ENCODE assay signal across 8 cellular contexts in the genomic region with DNA sequence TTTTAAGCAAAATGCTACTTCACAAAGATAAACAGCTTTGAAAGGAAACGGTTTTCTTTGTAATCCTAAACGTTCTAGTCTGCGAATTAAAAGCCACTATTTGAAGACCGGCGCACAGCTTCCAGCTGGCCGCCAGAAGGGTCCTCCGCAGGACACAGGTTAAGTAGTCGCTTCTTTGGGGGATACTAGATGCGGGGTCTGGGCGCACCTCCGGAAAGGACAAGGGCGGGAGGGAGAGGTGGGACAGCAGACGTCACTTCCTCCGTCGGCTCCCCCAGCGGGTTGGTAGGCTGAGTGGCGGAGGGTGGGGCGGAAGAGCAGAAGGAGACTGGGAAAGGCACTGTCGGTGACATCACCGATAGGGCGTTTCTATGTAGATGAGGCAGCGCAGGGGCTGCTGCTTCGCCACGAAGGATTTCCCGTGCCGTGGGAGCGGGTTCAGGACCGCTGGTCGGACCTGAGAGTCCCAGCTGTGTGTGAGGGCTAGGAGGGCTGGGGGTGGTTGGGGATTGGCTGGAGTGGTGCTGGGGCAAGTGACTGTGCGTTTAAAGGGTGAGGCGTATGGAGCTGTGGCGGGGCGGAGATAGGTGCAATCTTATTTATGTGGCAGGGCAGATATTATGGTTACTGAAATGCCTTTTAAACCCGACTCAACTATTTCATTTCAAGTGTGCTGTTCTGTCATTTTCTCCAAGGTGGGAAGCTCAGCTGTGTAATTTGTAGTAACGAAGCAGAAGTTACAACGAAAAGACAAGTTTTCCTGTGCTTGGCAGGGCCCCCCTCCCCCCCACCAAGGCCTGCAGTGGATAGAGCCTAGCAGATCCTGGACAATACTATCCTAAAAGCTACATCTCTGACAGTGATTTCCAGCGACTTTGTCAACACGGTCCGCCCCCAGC.
DNase-seq lines count a peak whose midpoint lies in the region; ATAC-seq and TF ChIP-seq lines count a peak whose summit lies in the region.
"Not testable (repeated sequence)": the region's sequence is repeated elsewhere in the genome, so short reads cannot be mapped to it uniquely, and the experiment has no call there.

No MANE protein-coding gene starts in this region.

- peaks cover 15% of the 10 kb centered on the region for H3K36me3 Mint-ChIP-seq in Calu3 (ENCODE audit: insufficient read depth, unreplicated experiment)

- H3K4me1 ChIP-seq in ectodermal cell (ENCODE audit: control insufficient read depth, insufficient read depth, low read length): not testable (repeated sequence)

- H3K36me3 ChIP-seq in ectodermal cell (ENCODE audit: control insufficient read depth, insufficient read depth, low read length): not testable (repeated sequence)

- CTCF ChIA-PET in Calu3 (lab: Charles Lee): interaction anchor here (0.6 kb wide), 1 partner anchor 9 kb away, joined by 4 read pairs; no protein-coding TSS in a partner anchor

- not testable (repeated sequence) for H3K27me3 ChIP-seq in HL-60 (ENCODE audit: insufficient read depth, poor library complexity, severe bottlenecking); ectodermal cell (ENCODE audit: control insufficient read depth, insufficient read depth, low read length, poor library complexity, severe bottlenecking)

- peak overlapping the region; percentile 86 for H3K4me3 Mint-ChIP-seq in Calu3 (ENCODE audit: low read depth, unreplicated experiment)

- H3K27ac Mint-ChIP-seq in Calu3 (ENCODE audit: unreplicated experiment): peak overlapping the region; percentile 100

- intact Hi-C loops in Calu3 (cut with micrococcal nuclease; ENCODE audit: unreplicated experiment); lower leg skin (cut with DNase I; ENCODE audit: low total_unique reads): not testable (repeated sequence)

- peak; percentile 71 for DNase-seq in Calu3
- peak; percentile 87 for DNase-seq in HL-60 (ENCODE audit: low read depth in 1 of 2, low spot score in 1 of 2)
- peak; percentile 64 for DNase-seq in NCI-H774 (lab: John Stamatoyannopoulos, UW)
- peak; percentile 56 to 65 for DNase-seq in activated CD4-positive, alpha-beta T cell treated with anti-CD3 and anti-CD28 coated beads, Interleukin-2, amount 50 U/mL, for 4 hours
- DNase-seq in lower leg skin (ENCODE audit: low spot score in 2 of 2): peak; percentile 25 to 93
- DNase-seq in stimulated activated CD4-positive, alpha-beta T cell treated with anti-CD3 and anti-CD28 coated beads, Interleukin-4, amount 100 ng/mL, for 4 hours: peak; percentile 22 to 52

- not testable (repeated sequence) for TF ChIP-seq CTCF in Calu3 (IDR thresholded peaks at IDR 0.05; ENCODE audit: unreplicated experiment); HL-60 (IDR thresholded peaks at IDR 0.05; ENCODE audit: insufficient read depth, low read length); lower leg skin (IDR thresholded peaks at IDR 0.05)

- peak in 1 of 2 donors; percentile 65 for TF ChIP-seq POLR2A in lower leg skin (IDR thresholded peaks at IDR 0.05)

- H3K4me3 ChIP-seq in HL-60 (replicated peaks; ENCODE audit: insufficient read depth, low read length) (peak overlapping the region; percentile 44), ectodermal cell (ENCODE audit: insufficient read depth, low read depth, low read length) (peak overlapping the region; percentile 13), lower leg skin (ENCODE audit: low read depth, poor library complexity, severe bottlenecking) (peak overlapping the region; percentile 36)

- not testable (repeated sequence) for H3K9me3 ChIP-seq in ectodermal cell (ENCODE audit: control insufficient read depth, low read length)

- peak; percentile 88 for ATAC-seq in GM21367 (IDR thresholded peaks at IDR 0.05; ENCODE audit: unreplicated experiment)

- TSS peak; percentile 100 for BruUV-seq in Calu3 (replicated peaks; lab: Mats Ljungman, UMichigan)

- peaks cover 10% of the 10 kb centered on the region for H3K4me1 Mint-ChIP-seq in Calu3 (ENCODE audit: low read depth, unreplicated experiment)

- not testable (repeated sequence) for H3K9me3 Mint-ChIP-seq in Calu3 (ENCODE audit: low read depth, unreplicated experiment)

- peak overlapping the region; percentile 100 for H3K27ac ChIP-seq in HL-60 (replicated peaks)
- peak overlapping the region; percentile 90 for H3K27ac ChIP-seq in ectodermal cell (ENCODE audit: insufficient read depth, low read depth, low read length, poor library complexity, severe bottlenecking)

- 18 to 25% methylated on average over 15 of the region's 39 CpGs for WGBS in ectodermal cell, 2 experiments
- 1% methylated on average over 19 to 31 of the region's 39 CpGs for WGBS in lower leg skin, 2 donors

- not testable (repeated sequence) for H3K27me3 Mint-ChIP-seq in Calu3 (ENCODE audit: unreplicated experiment)

Comparison
In these comparisons a context has a peak if more than half of its experiments do, and no peak if none do; other contexts are left out.
1. Peak in every context shown above with its lines: DNase-seq, ATAC-seq, H3K4me3 ChIP-seq and H3K27ac ChIP-seq.
2. DNase-seq: peak in every context shown above with its lines; median percentile 87 in HL-60; 71 in Calu3; 64 in NCI-H774; 60 in activated CD4-positive, alpha-beta T cell treated with anti-CD3 and anti-CD28 coated beads, Interleukin-2, amount 50 U/mL, for 4 hours; 59 in lower leg skin; 37 in stimulated activated CD4-positive, alpha-beta T cell treated with anti-CD3 and anti-CD28 coated beads, Interleukin-4, amount 100 ng/mL, for 4 hours.